24 cellular contexts compared by ENCODE assay signal in the genomic region with DNA sequence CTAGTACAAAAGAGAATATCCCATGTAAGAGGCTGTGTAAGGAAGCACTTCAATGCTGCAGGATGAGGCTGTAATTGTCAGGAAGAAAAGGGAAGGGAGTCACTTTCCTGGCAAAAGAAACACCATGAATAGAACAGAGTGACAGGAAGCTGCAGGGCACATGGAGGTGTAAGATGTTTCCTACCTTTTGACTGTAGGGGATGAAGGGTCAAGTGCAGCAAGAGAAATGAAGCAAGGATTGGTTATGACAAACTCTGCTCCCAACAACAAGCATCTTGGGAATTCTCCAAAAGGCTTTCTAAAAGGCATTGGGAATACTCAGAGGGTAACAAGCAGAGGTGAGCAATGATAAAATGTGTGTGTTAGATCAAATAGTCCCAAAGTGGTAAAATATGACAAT.
"Had no signal": no experiment of that assay in that cellular context is flagged by ENCODE, and none has a peak within 500 bp of the region (broad histone marks: within the 10 kb centered on the region; RNA-seq: fewer than 3 reads in every experiment).

No MANE protein-coding gene starts in this region.

- H3K27ac ChIP-seq: lower lobe of right lung, neural progenitor cell, ovary, sigmoid colon, spleen, suprapubic skin, thoracic aorta, tibial artery, upper lobe of right lung had no signal

- H3K4me2 ChIP-seq: neural progenitor cell had no signal

- H3K9me3 ChIP-seq: lower lobe of right lung, ovary, sigmoid colon, spleen, suprapubic skin, thoracic aorta, tibial artery, upper lobe of right lung had no signal

- H3K4me1 ChIP-seq: lower lobe of right lung, neural progenitor cell, sigmoid colon, spleen, suprapubic skin, tibial artery, upper lobe of right lung had no signal

- H3K9ac ChIP-seq: neural progenitor cell had no signal

- H3K36me3 ChIP-seq: lower lobe of right lung, neural progenitor cell, ovary, sigmoid colon, spleen, suprapubic skin, thoracic aorta, tibial artery, upper lobe of right lung had no signal

- DNase-seq: hippocampal formation; kidney glomerular epithelial cell; left cardiac atrium; left ventricle myocardium superior; lower lobe of right lung; mammary epithelial cell; mesenchymal stem cell; naive thymus-derived CD8-positive, alpha-beta T cell; ovary; retina; right cardiac atrium; sigmoid colon; small intestine; spleen; stimulated activated CD4-positive, alpha-beta T cell treated with anti-CD3 and anti-CD28 coated beads, Interleukin-4, amount 100 ng/mL, for 24 hours; stimulated activated naive CD4-positive, alpha-beta T cell; tibial artery; trophoblast cell; upper lobe of right lung had no signal

- H3K27me3 ChIP-seq: neural progenitor cell, ovary, sigmoid colon, spleen, suprapubic skin, tibial artery, upper lobe of right lung had no signal

- H2AFZ ChIP-seq: neural progenitor cell had no signal

- FAIRE-seq: keratinocyte, small intestine, urothelium cell line had no signal

- H3K4me3 ChIP-seq: lower lobe of right lung, neural progenitor cell, ovary, sigmoid colon, spleen, suprapubic skin, thoracic aorta, tibial artery, upper lobe of right lung had no signal
